In the genomic region with DNA sequence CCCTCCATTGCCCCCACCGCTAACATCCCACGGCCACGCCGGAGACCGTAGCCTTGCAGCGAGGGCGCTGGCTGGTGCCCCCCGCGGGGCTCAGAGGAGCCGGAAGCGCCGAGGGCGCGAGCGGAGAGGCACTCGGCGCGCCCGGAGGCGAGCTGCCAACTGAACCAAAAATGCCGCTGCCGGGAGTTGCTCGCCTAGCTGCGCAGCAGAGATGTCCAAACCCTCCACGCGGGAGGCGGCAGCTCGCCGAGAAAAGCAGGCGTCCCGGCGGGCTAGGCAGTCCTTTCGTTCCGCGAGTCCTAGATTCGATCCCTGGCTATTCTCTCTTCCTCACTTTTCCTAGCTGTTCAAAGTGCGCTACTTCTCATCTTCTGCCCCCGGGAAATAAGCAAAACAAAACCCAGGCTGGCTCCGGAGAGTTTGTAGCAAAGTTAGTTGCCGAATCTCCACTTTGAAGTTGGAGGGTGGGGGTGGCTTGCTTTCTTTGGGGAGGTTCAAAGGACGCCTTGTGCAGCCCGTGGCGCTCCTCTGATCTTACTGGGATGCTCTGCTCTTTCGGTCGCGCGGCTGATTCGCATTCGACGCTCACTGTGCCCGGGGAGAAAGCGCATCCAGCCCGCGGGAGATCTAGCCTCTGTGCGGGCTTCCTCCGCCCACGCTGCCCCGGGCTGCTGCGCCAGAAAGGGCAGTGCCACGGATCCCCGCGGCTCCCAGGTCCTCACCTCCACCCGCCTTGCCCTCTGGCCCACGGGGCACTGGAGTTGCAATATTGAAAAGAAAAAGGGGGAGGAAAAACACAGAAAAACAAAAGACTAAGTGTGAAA, we compare ENCODE assay signal across 8 cellular contexts. TPM values are rescaled to one million over a fixed set of nuclear protein-coding genes. Genes with fewer than 3 reads are reported as not detected.
A peak's percentile ranks its signal among the peaks of the same experiment; 100 is the strongest.
DNase-seq lines count a peak whose midpoint lies in the region; ATAC-seq and TF ChIP-seq lines count a peak whose summit lies in the region.

No MANE protein-coding gene starts in this region.

- peak; percentile 30 for DNase-seq in CD1c-positive myeloid dendritic cell (ENCODE audit: extremely low spot score)
- DNase-seq in activated T-cell treated with anti-CD3 and anti-CD28 coated beads, Interleukin-2, amount 50 U/mL, for 72 hours = peak in 1 of 2 donors; percentile 37
- no peak for DNase-seq in right atrium auricular region (ENCODE audit: low spot score)
- DNase-seq in retinal pigment epithelial cell (ENCODE audit: low read depth) = no peak
- no peak for DNase-seq in hippocampal formation (lab: John Stamatoyannopoulos, UW)
- DNase-seq in T-helper 9 cell = no peak

- H3K9me3 Mint-ChIP-seq in activated T-cell treated with anti-CD3 and anti-CD28 coated beads, Interleukin-2, amount 50 U/mL, for 72 hours = no peaks in the 10 kb centered on the region

- H3K27ac ChIP-seq in HUES6 (ENCODE audit: low read depth, low read length) (no peak overlapping the region; the same call in 1 of the 2 replicates), right atrium auricular region (no peak overlapping the region)

- H3K4me1 ChIP-seq in HUES6 (ENCODE audit: control insufficient read depth, insufficient read depth, low read length) (peaks cover 39% of the 10 kb centered on the region), right atrium auricular region (peaks cover 0 to 47% of the 10 kb centered on the region in 2 donors)

- no peaks in the 10 kb centered on the region for H3K36me3 ChIP-seq in HUES6 (ENCODE audit: control insufficient read depth, insufficient read depth, low read length)
- no peaks in the 10 kb centered on the region for H3K36me3 ChIP-seq in right atrium auricular region

- peak overlapping the region; percentile 85 to 92 for H3K4me3 Mint-ChIP-seq in activated T-cell treated with anti-CD3 and anti-CD28 coated beads, Interleukin-2, amount 50 U/mL, for 72 hours

- H3K4me3 ChIP-seq in HUES6 (ENCODE audit: low read depth, low read length) (peak overlapping the region; percentile 63), right atrium auricular region (peak overlapping the region; percentile 14 to 46), retinal pigment epithelial cell (ENCODE audit: low read length) (peak overlapping the region; percentile 41)

- H3K9me3 ChIP-seq in HUES6 (ENCODE audit: control insufficient read depth, insufficient read depth, low read depth, low read length) (no peaks in the 10 kb centered on the region), right atrium auricular region (no peaks in the 10 kb centered on the region)

- peaks cover 0 to 7% of the 10 kb centered on the region in 2 donors for H3K36me3 Mint-ChIP-seq in activated T-cell treated with anti-CD3 and anti-CD28 coated beads, Interleukin-2, amount 50 U/mL, for 72 hours (ENCODE audit: insufficient read depth in 2 of 2)

- peaks cover 36% of the 10 kb centered on the region for H3K4me1 Mint-ChIP-seq in activated T-cell treated with anti-CD3 and anti-CD28 coated beads, Interleukin-2, amount 50 U/mL, for 72 hours (ENCODE audit: low read depth)

- peak overlapping the region; percentile 42 for H3K9ac ChIP-seq in HUES6 (ENCODE audit: low read length)

- peak overlapping the region; percentile 80 for H3K27ac Mint-ChIP-seq in activated T-cell treated with anti-CD3 and anti-CD28 coated beads, Interleukin-2, amount 50 U/mL, for 72 hours

- H3K27me3 ChIP-seq in HUES6 (ENCODE audit: control insufficient read depth, insufficient read depth, low read length) (peaks cover 98% of the 10 kb centered on the region), right atrium auricular region (peaks cover 56 to 98% of the 10 kb centered on the region in 2 donors)

- peak; percentile 44 to 45 for ATAC-seq in activated T-cell treated with anti-CD3 and anti-CD28 coated beads, Interleukin-2, amount 50 U/mL, for 72 hours (replicated peaks in 1 of 2)
- ATAC-seq in HG02870 (IDR thresholded peaks at IDR 0.05; ENCODE audit: unreplicated experiment) = no peak

- TF ChIP-seq CTCF in right atrium auricular region (IDR thresholded peaks at IDR 0.05) = no peak
- no peak for TF ChIP-seq CTCF in retinal pigment epithelial cell (conservative IDR thresholded peaks at IDR 0.05; ENCODE audit: low read depth, low read length)

- peaks cover 90% of the 10 kb centered on the region for H3K27me3 Mint-ChIP-seq in activated T-cell treated with anti-CD3 and anti-CD28 coated beads, Interleukin-2, amount 50 U/mL, for 72 hours (ENCODE audit: low read depth)

RNA-seq across cellular contexts. Expression of a gene that starts 0.7 kb away (rescaled TPM):
- not detected for total RNA-seq in activated T-cell treated with anti-CD3 and anti-CD28 coated beads, Interleukin-2, amount 50 U/mL, for 72 hours
- not detected for total RNA-seq in right atrium auricular region
